ENCODE assay signal across 23 cellular contexts in the genomic region with DNA sequence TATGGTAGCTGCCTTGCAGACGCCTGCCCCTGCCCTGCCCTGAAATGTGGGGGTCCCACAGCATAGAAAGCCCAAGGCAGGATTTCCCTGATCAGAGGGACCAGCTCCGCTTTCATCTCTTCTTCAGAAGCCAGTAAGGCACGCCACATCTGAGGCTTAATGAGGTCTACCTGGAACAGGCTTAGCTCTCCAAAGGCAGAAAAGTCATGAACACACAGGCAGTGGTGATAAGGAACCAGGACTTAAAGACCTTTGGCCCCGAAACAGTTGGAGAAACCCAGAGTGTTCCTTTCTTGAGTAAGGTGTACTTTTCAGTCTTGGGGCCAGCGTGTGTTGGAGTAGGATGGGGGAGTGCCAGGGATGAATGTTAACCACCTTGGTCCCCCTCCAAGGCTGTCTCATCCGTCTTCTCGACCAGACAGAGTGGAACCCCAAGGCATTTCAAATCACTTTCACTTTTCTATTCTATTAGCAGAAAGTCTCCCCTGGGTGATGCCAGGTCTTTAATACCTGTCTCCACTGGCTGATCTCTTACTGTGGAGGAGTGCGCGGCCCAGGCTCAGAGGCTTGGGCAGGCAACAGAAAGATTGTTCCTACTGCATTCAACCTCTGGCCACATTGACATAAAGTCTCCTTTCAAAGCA. TPM values are rescaled to one million over a fixed set of nuclear protein-coding genes. Genes with fewer than 3 reads are reported as not detected.
DNase-seq lines count a peak whose midpoint lies in the region; ATAC-seq and TF ChIP-seq lines count a peak whose summit lies in the region.
"Had no signal": no experiment of that assay in that cellular context is flagged by ENCODE, and none has a peak within 500 bp of the region (broad histone marks: within the 10 kb centered on the region; RNA-seq: fewer than 3 reads in every experiment).

No MANE protein-coding gene starts in this region.

- no peaks in the 10 kb centered on the region for H4K20me1 ChIP-seq in hepatocyte (ENCODE audit: insufficient read depth, poor library complexity, severe bottlenecking)

- TF ChIP-seq CTCF in hepatocyte (IDR thresholded peaks at IDR 0.05; ENCODE audit: poor library complexity) (no peak), omental fat pad (IDR thresholded peaks at IDR 0.05) (no peak), stomach (IDR thresholded peaks at IDR 0.05) (no peak), esophagus squamous epithelium (IDR thresholded peaks at IDR 0.05) (no peak)

- no peak for TF ChIP-seq EP300 in stomach (IDR thresholded peaks at IDR 0.05)

- no peaks in the 10 kb centered on the region for H3K79me2 ChIP-seq in hepatocyte

- H3K4me3 ChIP-seq in hepatocyte (no peak overlapping the region), stomach (no peak overlapping the region), esophagus squamous epithelium (no peak overlapping the region)
- H3K4me3 ChIP-seq: A549 had no signal

- H3K9me3 ChIP-seq in hepatocyte (ENCODE audit: low read depth) (no peaks in the 10 kb centered on the region), stomach (no peaks in the 10 kb centered on the region), esophagus squamous epithelium (no peaks in the 10 kb centered on the region)
- H3K9me3 ChIP-seq: A549, SK-N-SH had no signal

- H2AFZ ChIP-seq in hepatocyte = no peak overlapping the region

- peak; percentile 81 for ATAC-seq in omental fat pad (ENCODE audit: low FRiP score)
- ATAC-seq: A549, HCT116 had no signal

- no peak overlapping the region for H3K4me2 ChIP-seq in hepatocyte
- H3K4me2 ChIP-seq: A549, SK-N-SH had no signal

- no peaks in the 10 kb centered on the region for H3K9me2 ChIP-seq in hepatocyte (replicated peaks; ENCODE audit: insufficient read depth)
- H3K9me2 ChIP-seq: SK-N-SH had no signal

- H3K4me1 ChIP-seq in hepatocyte (ENCODE audit: insufficient read depth) (no peaks in the 10 kb centered on the region), stomach (peaks cover 0 to 10% (median 8%) of the 10 kb centered on the region in 4 donors), esophagus squamous epithelium (peaks cover 3 to 36% (median 9%) of the 10 kb centered on the region in 3 donors)

- TF ChIP-seq POLR2A in stomach (IDR thresholded peaks at IDR 0.05) = no peak
- no peak for TF ChIP-seq POLR2A in esophagus squamous epithelium (IDR thresholded peaks at IDR 0.05)

- H3K27me3 ChIP-seq in hepatocyte = no peaks in the 10 kb centered on the region
- H3K27me3 ChIP-seq in stomach = no peaks in the 10 kb centered on the region
- no peaks in the 10 kb centered on the region for H3K27me3 ChIP-seq in esophagus squamous epithelium

- no peaks in the 10 kb centered on the region for H3K36me3 ChIP-seq in hepatocyte (replicated peaks; ENCODE audit: insufficient read depth, low read depth)
- H3K36me3 ChIP-seq in stomach = peaks cover 0 to 40% (median 16%) of the 10 kb centered on the region in 4 donors
- H3K36me3 ChIP-seq in esophagus squamous epithelium = peaks cover 0 to 38% (median 0%) of the 10 kb centered on the region in 3 donors

- H3K27ac ChIP-seq in hepatocyte (peak overlapping the region; percentile 71), stomach (no peak overlapping the region), esophagus squamous epithelium (peak overlapping the region in 1 of 4 donors; percentile 25)
- H3K27ac ChIP-seq: A549 had no signal

- WGBS in hepatocyte (ENCODE audit: low lambda C conversion rate, missing lambda C conversion rate) = 62% methylated on average over 9 of the region's 9 CpGs
- WGBS in stomach, 5 donors = 33 to 54% (median 39%) methylated on average over 7 to 9 of the region's 9 CpGs
- 32 to 36% methylated on average over 4 to 6 of the region's 9 CpGs for WGBS in esophagus squamous epithelium, 2 donors

- DNase-seq in NCI-H226 = peak; percentile 77
- peak; percentile 62 for DNase-seq in hepatocyte (ENCODE audit: low spot score)
- no peak for DNase-seq in omental fat pad (ENCODE audit: low spot score)
- DNase-seq in stomach = peak; percentile 38
- no peak for DNase-seq in AML-193 (lab: John Stamatoyannopoulos, UW)
- no peak for DNase-seq in esophagus squamous epithelium (lab: John Stamatoyannopoulos, UW)
- no peak for DNase-seq in midbrain (lab: John Stamatoyannopoulos, UW)
- DNase-seq: C1 segment of cervical spinal cord; CD4-positive, alpha-beta memory T cell; DMS79 treated with DMSO at 0.1 percent for 48 hours; KBM-7; MV-4-11; NCI-H1105; NCI-H146; NCI-H1930; NCI-H2107; NCI-H446; NCI-H524 treated with DMSO at 0.1 percent for 48 hours; NCI-H774; SIG-M5; SK-N-SH had no signal

- intact Hi-C loops in stomach (cut with DNase I; ENCODE audit: low total_unique reads) = no loop called here
- intact Hi-C loops in esophagus squamous epithelium (cut with DNase I) = no loop called here

RNA-seq across cellular contexts. Expression of a gene that starts 43.9 kb away (rescaled TPM):
- total RNA-seq in hepatocyte (8.4 and 10.9 TPM in 2 replicates), omental fat pad (1 to 10 TPM; 3.6 to 8.2 (median 5.1) TPM), stomach (10 to 100 TPM in 1 of 5 donors, 1 to 10 TPM in 3, not detected in 1; 5.3 to 12.9 (median 8.1) TPM), esophagus squamous epithelium (1 to 10 TPM; 3.6 to 9.7 (median 8.6) TPM)
- polyA plus RNA-seq in hepatocyte (18.7 and 20.4 TPM in 2 replicates), stomach (10 to 100 TPM in 1 of 3 donors, 1 to 10 TPM in 2; 5.3 to 10.4 (median 6.3) TPM)

RNA-seq across cellular contexts. Expression of a gene that starts 44.1 kb away (rescaled TPM):
- total RNA-seq in hepatocyte (28.9 and 31.3 TPM in 2 replicates), omental fat pad (10 to 100 TPM; 35.9 to 98.6 (median 48.6) TPM), stomach (10 to 100 TPM; 36.8 to 89.3 (median 51.8) TPM), esophagus squamous epithelium (10 to 100 TPM; 36.3 to 54.3 (median 41.4) TPM)
- polyA plus RNA-seq in hepatocyte (28.4 and 34.1 TPM in 2 replicates), stomach (10 to 100 TPM; 15.1 to 27.2 (median 16.8) TPM)

Comparison
In these comparisons a context has a peak if more than half of its experiments do, and no peak if none do; other contexts are left out.
1. DNase-seq: peak in NCI-H226 (single experiment), hepatocyte (single experiment) and stomach (single experiment); none in omental fat pad (single experiment), AML-193 (0 of 2), esophagus squamous epithelium (single experiment) and midbrain (single experiment).